In genomic region chr15:67049351-67050044, GRCh38 we compare ENCODE assay signal across 8 cellular contexts. TPM values are rescaled to one million over a fixed set of nuclear protein-coding genes. Genes with fewer than 3 reads are reported as not detected.
DNase-seq lines count a peak whose midpoint lies in the region; ATAC-seq, FAIRE-seq and TF ChIP-seq lines count a peak whose summit lies in the region.

No MANE protein-coding gene starts in this region.

- no peaks in the 10 kb centered on the region for H3K9me3 Mint-ChIP-seq in astrocyte (ENCODE audit: unreplicated experiment)

- H3K9ac ChIP-seq in astrocyte (ENCODE audit: low read length) = peak overlapping the region; percentile 82

- CTCF ChIA-PET in HEK293 (lab: Yijun Ruan, JAX) = interaction anchor here (0.6 to 2.1 kb wide), 9 partner anchors 19 to 446 kb away, joined by 3 to 10 read pairs (median 3); no protein-coding TSS in a partner anchor

- H3K79me2 ChIP-seq in astrocyte (ENCODE audit: insufficient read depth, low read length) = no peaks in the 10 kb centered on the region

- ATAC-seq in GM21723 (IDR thresholded peaks at IDR 0.05; ENCODE audit: unreplicated experiment) = no peak

- TF ChIP-seq EP300 in suprapubic skin (IDR thresholded peaks at IDR 0.05) = no peak

- H3K4me1 ChIP-seq in HEK293 (ENCODE audit: control insufficient read depth, insufficient read depth, low read length) (peaks cover 23% of the 10 kb centered on the region), astrocyte (ENCODE audit: insufficient read depth, low read length) (peaks cover 39% of the 10 kb centered on the region), suprapubic skin (peaks cover 41% of the 10 kb centered on the region)

- H3K4me2 ChIP-seq in astrocyte (ENCODE audit: low read length) = peak overlapping the region; percentile 68

- H2AFZ ChIP-seq in astrocyte (ENCODE audit: low read depth, low read length) = no peak overlapping the region

- no peak for TF ChIP-seq POLR2A in suprapubic skin (IDR thresholded peaks at IDR 0.05)

- no peaks in the 10 kb centered on the region for H3K27me3 ChIP-seq in astrocyte (ENCODE audit: insufficient read depth, low read length)
- no peaks in the 10 kb centered on the region for H3K27me3 ChIP-seq in suprapubic skin

- peak overlapping the region; percentile 22 for H3K4me3 Mint-ChIP-seq in astrocyte (ENCODE audit: unreplicated experiment)

- peaks cover 5% of the 10 kb centered on the region for H3K27me3 Mint-ChIP-seq in astrocyte (ENCODE audit: low read depth, unreplicated experiment)

- H3K36me3 ChIP-seq in HEK293 (ENCODE audit: control insufficient read depth in 2 of 2, insufficient read depth in 1 of 2, low read length in 2 of 2) (no peaks in the 10 kb centered on the region), astrocyte (ENCODE audit: insufficient read depth, low read length) (no peaks in the 10 kb centered on the region), suprapubic skin (no peaks in the 10 kb centered on the region)

- POLR2A ChIA-PET in HEK293 (lab: Yijun Ruan, JAX) = interaction anchor here (0.7 to 2.1 kb wide), 11 partner anchors 13 to 205 kb away, joined by 3 to 18 read pairs (median 4); partner anchors contain the start of genes AAGAB, IQCH and SMAD3

- H3K9me3 ChIP-seq in HEK293 (ENCODE audit: control insufficient read depth, insufficient read depth, low read depth, low read length) (no peaks in the 10 kb centered on the region), astrocyte (ENCODE audit: insufficient read depth, low read depth, low read length) (no peaks in the 10 kb centered on the region), suprapubic skin (no peaks in the 10 kb centered on the region)

- H3K4me1 Mint-ChIP-seq in astrocyte (ENCODE audit: low read depth, unreplicated experiment) = peaks cover 41% of the 10 kb centered on the region

- peak overlapping the region; percentile 100 for H3K27ac Mint-ChIP-seq in astrocyte (ENCODE audit: unreplicated experiment)

- FAIRE-seq in astrocyte (lab: Jason Lieb, UNC) = peak; percentile 17

- H3K27ac ChIP-seq in HEK293 (ENCODE audit: extremely low read depth, low read depth, low read length) = peak overlapping the region; percentile 77
- H3K27ac ChIP-seq in astrocyte (ENCODE audit: low read depth, low read length) = peak overlapping the region; percentile 97
- peak overlapping the region; percentile 69 for H3K27ac ChIP-seq in suprapubic skin

- H3K36me3 Mint-ChIP-seq in astrocyte (ENCODE audit: low read depth, unreplicated experiment) = no peaks in the 10 kb centered on the region

- H4K20me1 ChIP-seq in astrocyte (ENCODE audit: insufficient read depth, low read length) = no peaks in the 10 kb centered on the region

- peak; percentile 96 for DNase-seq in astrocyte (ENCODE audit: low read depth)
- peak; percentile 95 for DNase-seq in kidney tubule cell (ENCODE audit: low spot score)
- no peak for DNase-seq in suprapubic skin (ENCODE audit: low spot score in 2 of 2)
- DNase-seq in epidermal melanocyte (ENCODE audit: insufficient read length, low spot score) = no peak
- no peak for DNase-seq in NCI-H2171 treated with DMSO at 0.1 percent for 48 hours (lab: John Stamatoyannopoulos, UW)
- DNase-seq in cerebellum (ENCODE audit: low spot score) = no peak

- TF ChIP-seq CTCF in HEK293 (tag by site-specific recombination; IDR thresholded peaks at IDR 0.05) = no peak
- TF ChIP-seq CTCF in astrocyte (IDR thresholded peaks at IDR 0.05; ENCODE audit: insufficient read depth, low read depth, low read length) = no peak
- TF ChIP-seq CTCF in suprapubic skin (IDR thresholded peaks at IDR 0.05) = no peak

- H3K4me3 ChIP-seq in HEK293 (ENCODE audit: low read depth, low read length) (no peak overlapping the region), astrocyte (ENCODE audit: insufficient read depth, low read depth, low read length) (no peak overlapping the region), suprapubic skin (no peak overlapping the region)

- WGBS in suprapubic skin = 50% methylated on average over 6 of the region's 6 CpGs

TF ChIP-seq in HEK293, 187 proteins besides CTCF, POLR2A, EP300 and RAD21 (continues in another document):
- TF ChIP-seq SP2 (tag by site-specific recombination; IDR thresholded peaks at IDR 0.05) = 0 out of 2 replicates have a peak, but pooled peaks have one; percentile 21
- TF ChIP-seq GLI2 (tag by site-specific recombination; IDR thresholded peaks at IDR 0.05; ENCODE audit: borderline replicate concordance, low read depth) = 0 out of 2 replicates have a peak, but pooled peaks have one; percentile 4
- peak; percentile 13; the same call in 1 of the 2 replicates for TF ChIP-seq WT1 (tag by site-specific recombination; IDR thresholded peaks at IDR 0.05)
- no peak for TF ChIP-seq ZNF274 (IDR thresholded peaks at IDR 0.05; ENCODE audit: low read length)
- TF ChIP-seq ZNF274 (tag by site-specific recombination; IDR thresholded peaks at IDR 0.05; ENCODE audit: borderline replicate concordance) = no peak
- no peak; the same call in 1 of the 2 replicates for TF ChIP-seq SP3 (tag by site-specific recombination; IDR thresholded peaks at IDR 0.05)
- 0 out of 2 replicates have a peak, but pooled peaks have one; percentile 55 for TF ChIP-seq ZNF184 (tag by site-specific recombination; IDR thresholded peaks at IDR 0.05)
- TF ChIP-seq ZNF248 (tag by site-specific recombination; IDR thresholded peaks at IDR 0.05) = no peak
- no peak for TF ChIP-seq ZNF529 (tag by site-specific recombination; IDR thresholded peaks at IDR 0.05; ENCODE audit: insufficient replicate concordance)
- TF ChIP-seq ZNF391 (tag by site-specific recombination; IDR thresholded peaks at IDR 0.05; ENCODE audit: borderline replicate concordance, low read depth) = 0 out of 2 replicates have a peak, but pooled peaks have one; percentile 17
- TF ChIP-seq ZNF639 (tag by site-specific recombination; IDR thresholded peaks at IDR 0.05) = peak; percentile 70; the same call in 1 of the 2 replicates
- peak; percentile 20; the same call in 1 of the 2 replicates for TF ChIP-seq PRDM10 (tag by site-specific recombination; IDR thresholded peaks at IDR 0.05)
- TF ChIP-seq PRDM1 (tag by site-specific recombination; IDR thresholded peaks at IDR 0.05) = 0 out of 2 replicates have a peak, but pooled peaks have one; percentile 6
- peak; percentile 15; the same call in 1 of the 2 replicates for TF ChIP-seq OVOL3 (tag by site-specific recombination; IDR thresholded peaks at IDR 0.05)
- 0 out of 2 replicates have a peak, but pooled peaks have one; percentile 21 for TF ChIP-seq FEZF1 (tag by site-specific recombination; IDR thresholded peaks at IDR 0.05)
- TF ChIP-seq KLF8 (tag by site-specific recombination; IDR thresholded peaks at IDR 0.05) = no peak
- TF ChIP-seq ZNF776 (tag by site-specific recombination; IDR thresholded peaks at IDR 0.05; ENCODE audit: borderline replicate concordance) = no peak
- no peak for TF ChIP-seq ZNF658 (tag by site-specific recombination; IDR thresholded peaks at IDR 0.05)
- TF ChIP-seq EGR2 (tag by site-specific recombination; IDR thresholded peaks at IDR 0.05; ENCODE audit: low read depth) = peak; percentile 93
- peak; percentile 92 for TF ChIP-seq ZNF24 (tag by site-specific recombination; IDR thresholded peaks at IDR 0.05)
- no peak for TF ChIP-seq ZNF580 (tag by site-specific recombination; IDR thresholded peaks at IDR 0.05)
- peak; percentile 94 for TF ChIP-seq ZNF629 (tag by site-specific recombination; IDR thresholded peaks at IDR 0.05)
- TF ChIP-seq ZNF626 (tag by site-specific recombination; IDR thresholded peaks at IDR 0.05) = no peak
- TF ChIP-seq GLIS2 (tag by site-specific recombination; IDR thresholded peaks at IDR 0.05) = no peak; the same call in 1 of the 2 replicates
- no peak for TF ChIP-seq SCRT1 (tag by site-specific recombination; IDR thresholded peaks at IDR 0.05; ENCODE audit: borderline replicate concordance)

RNA-seq across cellular contexts. Expression of gene SMAD3, which starts 15.9 kb away (rescaled TPM):
- 65.6 and 78.0 TPM in 2 replicates for total RNA-seq in astrocyte
- total RNA-seq in suprapubic skin = 10 to 100 TPM; 41.9 to 94.9 (median 56.1) TPM
- 10.4 TPM for total RNA-seq in cerebellum

Comparison
In these comparisons a context has a peak if more than half of its experiments do, and no peak if none do; other contexts are left out.
1. DNase-seq: peak in astrocyte (single experiment) and kidney tubule cell (single experiment); none in suprapubic skin (0 of 2), epidermal melanocyte (single experiment), NCI-H2171 treated with DMSO at 0.1 percent for 48 hours (single experiment) and cerebellum (single experiment).
2. Peak in every context shown above with its lines, with median percentiles within 50 percentile points of each other: H3K27ac ChIP-seq.